Comparison of ENCODE assay signal across 10 cellular contexts in genomic region chr1:154433161-154433681, GRCh38. TPM values are rescaled to one million over a fixed set of nuclear protein-coding genes. Genes with fewer than 3 reads are reported as not detected.
DNase-seq lines count a peak whose midpoint lies in the region; ATAC-seq and TF ChIP-seq lines count a peak whose summit lies in the region.
"Had no signal": no experiment of that assay in that cellular context is flagged by ENCODE, and none has a peak within 500 bp of the region (broad histone marks: within the 10 kb centered on the region; RNA-seq: fewer than 3 reads in every experiment).

No MANE protein-coding gene starts in this region.

- H3K4me2 ChIP-seq in mesendoderm (ENCODE audit: low read length): no peak overlapping the region

- peaks cover 0 to 58% (median 10%) of the 10 kb centered on the region in 9 donors for H3K36me3 ChIP-seq in heart left ventricle
- no peaks in the 10 kb centered on the region for H3K36me3 ChIP-seq in mesendoderm (ENCODE audit: control insufficient read depth, insufficient read depth, low read length)
- peaks cover 3 to 52% (median 34%) of the 10 kb centered on the region in 4 donors for H3K36me3 ChIP-seq in upper lobe of left lung

- intact Hi-C loops in heart left ventricle (cut with DNase I): no loop called here
- intact Hi-C loops in left ventricle myocardium superior (cut with micrococcal nuclease): no loop called here

- H4K5ac ChIP-seq in mesendoderm (ENCODE audit: low read length): no peak overlapping the region

- no peak overlapping the region for H2AK5ac ChIP-seq in mesendoderm (ENCODE audit: low read length)

- no peak overlapping the region for H3K56ac ChIP-seq in mesendoderm (ENCODE audit: low read length)

- H3K79me2 ChIP-seq in mesendoderm (ENCODE audit: control insufficient read depth, insufficient read depth, low read length): no peaks in the 10 kb centered on the region

- ATAC-seq in heart left ventricle (no peak), left ventricle myocardium superior (no peak), upper lobe of left lung (ENCODE audit: low FRiP score in 2 of 2) (no peak), HG03565 (IDR thresholded peaks at IDR 0.05; ENCODE audit: unreplicated experiment) (no peak)
- peak; percentile 19 to 44 for ATAC-seq in activated naive CD4-positive, alpha-beta T cell treated with anti-CD3 and anti-CD28 coated beads, Interleukin-2, amount 50 U/mL, for 72 hours

- H3K9ac ChIP-seq in mesendoderm (ENCODE audit: low read length): no peak overlapping the region

- H3K27me3 ChIP-seq in heart left ventricle: no peaks in the 10 kb centered on the region
- no peaks in the 10 kb centered on the region for H3K27me3 ChIP-seq in mesendoderm (ENCODE audit: insufficient read depth, low read length, poor library complexity)
- H3K27me3 ChIP-seq in upper lobe of left lung: no peaks in the 10 kb centered on the region

- H3K27ac Mint-ChIP-seq in activated naive CD4-positive, alpha-beta T cell treated with anti-CD3 and anti-CD28 coated beads, Interleukin-2, amount 50 U/mL, for 72 hours: peak overlapping the region in 1 of 2 donors; percentile 5

- H2BK5ac ChIP-seq in mesendoderm (ENCODE audit: low read length): no peak overlapping the region

- no peaks in the 10 kb centered on the region for H3K36me3 Mint-ChIP-seq in activated naive CD4-positive, alpha-beta T cell treated with anti-CD3 and anti-CD28 coated beads, Interleukin-2, amount 50 U/mL, for 72 hours

- no peak overlapping the region for H2BK15ac ChIP-seq in mesendoderm (replicated peaks; ENCODE audit: low read depth)

- H3K9me3 ChIP-seq in heart left ventricle (no peaks in the 10 kb centered on the region), upper lobe of left lung (no peaks in the 10 kb centered on the region)

- H3K18ac ChIP-seq in mesendoderm (ENCODE audit: low read length): no peak overlapping the region

- no peak for TF ChIP-seq CTCF in heart left ventricle (IDR thresholded peaks at IDR 0.05)
- TF ChIP-seq CTCF in upper lobe of left lung (IDR thresholded peaks at IDR 0.05): no peak

- H3K23ac ChIP-seq in mesendoderm (ENCODE audit: low read length): no peak overlapping the region

- no peaks in the 10 kb centered on the region for H3K79me1 ChIP-seq in mesendoderm (ENCODE audit: low read length)

- 90 to 91% (median 91%) methylated on average over 8 of the region's 8 CpGs for WGBS in heart left ventricle, 4 donors
- WGBS in mesendoderm (ENCODE audit: extremely low coverage, insufficient coverage, low lambda C conversion rate): no CpG with 5 or more reads among the region's 8 CpGs
- WGBS in upper lobe of left lung, 2 donors: 71 to 78% methylated on average over 7 to 8 of the region's 8 CpGs

- no peak overlapping the region for H3K4ac ChIP-seq in mesendoderm (ENCODE audit: low read depth, low read length)

- H3K4me3 ChIP-seq in heart left ventricle: no peak overlapping the region
- no peak overlapping the region for H3K4me3 ChIP-seq in mesendoderm (ENCODE audit: low read length)
- H3K4me3 ChIP-seq in upper lobe of left lung: no peak overlapping the region

- peak in 1 of 4 donors; percentile 18 for TF ChIP-seq EP300 in upper lobe of left lung (IDR thresholded peaks at IDR 0.05)

- peak overlapping the region in 7 of 12 donors; percentile 12 to 96 (median 78) for H3K27ac ChIP-seq in heart left ventricle
- peak overlapping the region; percentile 13 for H3K27ac ChIP-seq in mesendoderm (ENCODE audit: low read depth, low read length)
- H3K27ac ChIP-seq in upper lobe of left lung: peak overlapping the region; percentile 50 to 88 (median 72)

- DNase-seq in heart left ventricle: no peak
- no peak for DNase-seq in left ventricle myocardium superior
- DNase-seq in activated naive CD4-positive, alpha-beta T cell treated with anti-CD3 and anti-CD28 coated beads, Interleukin-2, amount 50 U/mL, for 72 hours (ENCODE audit: low spot score in 2 of 2): no peak
- DNase-seq in mesendoderm: no peak
- peak in 1 of 2 donors; percentile 58 for DNase-seq in upper lobe of left lung
- DNase-seq in D341Med (ENCODE audit: low spot score): no peak
- no peak for DNase-seq in NCI-H774 (lab: John Stamatoyannopoulos, UW)
- DNase-seq: effector CD8-positive, alpha-beta T cell; NCI-H1417 treated with DMSO at 0.1 percent for 48 hours had no signal

- no peak for TF ChIP-seq POLR2A in heart left ventricle (IDR thresholded peaks at IDR 0.05)
- no peak for TF ChIP-seq POLR2A in upper lobe of left lung (IDR thresholded peaks at IDR 0.05)

- H3K9me3 Mint-ChIP-seq in activated naive CD4-positive, alpha-beta T cell treated with anti-CD3 and anti-CD28 coated beads, Interleukin-2, amount 50 U/mL, for 72 hours: no peaks in the 10 kb centered on the region

- no peak overlapping the region for H2BK120ac ChIP-seq in mesendoderm (ENCODE audit: low read depth, low read length)

- H4K8ac ChIP-seq in mesendoderm (ENCODE audit: low read depth, low read length): no peak overlapping the region

- peaks cover 0 to 72% (median 49%) of the 10 kb centered on the region in 12 donors for H3K4me1 ChIP-seq in heart left ventricle
- H3K4me1 ChIP-seq in mesendoderm (ENCODE audit: control insufficient read depth, low read depth, low read length): peaks cover 9% of the 10 kb centered on the region
- peaks cover 20 to 55% (median 50%) of the 10 kb centered on the region in 4 donors for H3K4me1 ChIP-seq in upper lobe of left lung

RNA-seq across cellular contexts. Expression of gene IL6R, which starts 28.1 kb away (rescaled TPM):
- total RNA-seq in heart left ventricle: 10 to 100 TPM in 6 of 9 donors, 1 to 10 TPM in 3; 5.7 to 26.6 (median 13.1) TPM
- polyA plus RNA-seq in heart left ventricle: 1 to 10 TPM; 3.4 to 8.6 TPM
- 15.3 TPM for total RNA-seq in left ventricle myocardium superior
- total RNA-seq in activated naive CD4-positive, alpha-beta T cell treated with anti-CD3 and anti-CD28 coated beads, Interleukin-2, amount 50 U/mL, for 72 hours: 1 to 10 TPM; 6.7 to 8.5 TPM
- polyA plus RNA-seq in mesendoderm (2013, experiment 1 of 2): 2.4 TPM
- polyA plus RNA-seq in mesendoderm (2013, experiment 2 of 2): 3.6 TPM
- 100 to 1,000 TPM in 3 of 6 donors, 10 to 100 TPM in 3; 59.6 to 126 (median 97.5) TPM for total RNA-seq in upper lobe of left lung

Comparison
In these comparisons a context has a peak if more than half of its experiments do, and no peak if none do; other contexts are left out.
1. ATAC-seq: peak in activated naive CD4-positive, alpha-beta T cell treated with anti-CD3 and anti-CD28 coated beads, Interleukin-2, amount 50 U/mL, for 72 hours (2 of 2); none in heart left ventricle (0 of 4), left ventricle myocardium superior (single experiment), upper lobe of left lung (0 of 2) and HG03565 (single experiment).
2. H3K27ac ChIP-seq: peak in every context shown above with its lines; median percentile 78 in heart left ventricle; 72 in upper lobe of left lung; 13 in mesendoderm.